Comparison of ENCODE assay signal across 1 cellular context in the genomic region with DNA sequence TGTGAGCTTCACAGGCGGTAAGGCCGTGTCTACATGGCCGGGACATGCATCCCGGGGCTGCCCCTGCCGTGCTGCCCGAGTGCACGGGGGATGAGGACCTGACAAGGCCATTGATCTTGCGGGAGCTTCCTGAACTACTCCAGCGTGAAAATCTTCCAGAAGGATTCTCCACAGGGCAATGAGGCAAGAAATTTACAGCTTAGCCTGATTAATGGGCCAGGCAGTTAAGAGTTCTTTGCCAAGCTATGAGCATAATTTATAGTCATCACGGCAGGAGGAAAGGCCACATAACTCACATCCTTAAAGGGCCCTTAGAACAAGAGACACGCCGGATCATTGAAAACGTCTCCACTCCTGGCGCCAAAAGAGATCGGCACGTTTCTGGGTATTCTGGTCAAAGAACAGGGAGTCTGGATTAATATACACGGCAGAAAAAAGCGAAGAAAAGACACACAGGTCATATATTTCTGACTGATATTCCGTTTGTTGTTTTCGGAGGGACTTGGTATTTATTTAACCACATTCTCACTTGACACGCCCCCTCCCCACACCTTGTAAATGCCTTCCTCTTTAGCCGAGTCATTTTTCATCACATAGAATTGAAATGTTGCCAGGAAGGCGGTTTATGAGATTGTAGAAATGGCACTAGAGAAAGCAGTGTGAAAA.
TF ChIP-seq lines count a peak whose summit lies in the region.

No MANE protein-coding gene starts in this region.

TF ChIP-seq in HEK293, 187 proteins besides CTCF, POLR2A, EP300 and RAD21 (continued from another document and continues in another):
- TF ChIP-seq, protein P1, sequence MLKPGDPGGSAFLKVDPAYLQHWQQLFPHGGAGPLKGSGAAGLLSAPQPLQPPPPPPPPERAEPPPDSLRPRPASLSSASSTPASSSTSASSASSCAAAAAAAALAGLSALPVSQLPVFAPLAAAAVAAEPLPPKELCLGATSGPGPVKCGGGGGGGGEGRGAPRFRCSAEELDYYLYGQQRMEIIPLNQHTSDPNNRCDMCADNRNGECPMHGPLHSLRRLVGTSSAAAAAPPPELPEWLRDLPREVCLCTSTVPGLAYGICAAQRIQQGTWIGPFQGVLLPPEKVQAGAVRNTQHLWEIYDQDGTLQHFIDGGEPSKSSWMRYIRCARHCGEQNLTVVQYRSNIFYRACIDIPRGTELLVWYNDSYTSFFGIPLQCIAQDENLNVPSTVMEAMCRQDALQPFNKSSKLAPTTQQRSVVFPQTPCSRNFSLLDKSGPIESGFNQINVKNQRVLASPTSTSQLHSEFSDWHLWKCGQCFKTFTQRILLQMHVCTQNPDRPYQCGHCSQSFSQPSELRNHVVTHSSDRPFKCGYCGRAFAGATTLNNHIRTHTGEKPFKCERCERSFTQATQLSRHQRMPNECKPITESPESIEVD (tag by site-specific recombination; IDR thresholded peaks at IDR 0.05): peak; percentile 97
- TF ChIP-seq MEIS1 (CRISPR knock-in tag; IDR thresholded peaks at IDR 0.05; ENCODE audit: borderline replicate concordance) (no peak), ZNF341 (tag by site-specific recombination; IDR thresholded peaks at IDR 0.05; ENCODE audit: low read depth) (peak; percentile 8; the same call in 1 of the 2 replicates), RBAK (tag by site-specific recombination; IDR thresholded peaks at IDR 0.05) (no peak), ZNF571 (tag by site-specific recombination; IDR thresholded peaks at IDR 0.05) (no peak), ZNF416 (tag by site-specific recombination; IDR thresholded peaks at IDR 0.05) (no peak), ZNF610 (tag by site-specific recombination; IDR thresholded peaks at IDR 0.05; ENCODE audit: borderline replicate concordance) (peak; percentile 86), ZSCAN23 (tag by site-specific recombination; IDR thresholded peaks at IDR 0.05) (peak; percentile 83; the same call in 1 of the 2 replicates), ZNF777 (tag by site-specific recombination; IDR thresholded peaks at IDR 0.05; ENCODE audit: borderline replicate concordance) (no peak), ZNF645 (tag by site-specific recombination; IDR thresholded peaks at IDR 0.05) (no peak), ZNF132 (tag by site-specific recombination; IDR thresholded peaks at IDR 0.05; ENCODE audit: borderline replicate concordance) (no peak), ELK4 (IDR thresholded peaks at IDR 0.05; ENCODE audit: borderline replicate concordance, low read depth, low read length) (no peak), ZNF184 (tag by site-specific recombination; IDR thresholded peaks at IDR 0.05) (0 out of 2 replicates have a peak, but pooled peaks have one; percentile 35), ZBTB8A (tag by site-specific recombination; IDR thresholded peaks at IDR 0.05) (peak; percentile 72), ZNF473 (tag by site-specific recombination; IDR thresholded peaks at IDR 0.05) (no peak), ZNF157 (tag by site-specific recombination; IDR thresholded peaks at IDR 0.05) (no peak), ZNF513 (tag by site-specific recombination; IDR thresholded peaks at IDR 0.05) (0 out of 2 replicates have a peak, but pooled peaks have one; percentile 52), ZNF16 (tag by site-specific recombination; IDR thresholded peaks at IDR 0.05; ENCODE audit: low read depth) (no peak), ZNF146 (tag by site-specific recombination; IDR thresholded peaks at IDR 0.05) (peak; percentile 51), KLF7 (tag by site-specific recombination; IDR thresholded peaks at IDR 0.05; ENCODE audit: borderline replicate concordance) (0 out of 2 replicates have a peak, but pooled peaks have one; percentile 55), ZNF449 (tag by site-specific recombination; IDR thresholded peaks at IDR 0.05) (no peak), SP2 (tag by site-specific recombination; IDR thresholded peaks at IDR 0.05) (peak; percentile 28; the same call in 1 of the 2 replicates), ZNF23 (tag by site-specific recombination; IDR thresholded peaks at IDR 0.05; ENCODE audit: borderline replicate concordance) (no peak), ZNF561 (tag by site-specific recombination; IDR thresholded peaks at IDR 0.05; ENCODE audit: borderline replicate concordance) (peak; percentile 88), PRDM2 (tag by site-specific recombination; IDR thresholded peaks at IDR 0.05; ENCODE audit: borderline replicate concordance) (no peak), ZNF324 (tag by site-specific recombination; IDR thresholded peaks at IDR 0.05) (peak; percentile 91; the same call in 1 of the 2 replicates), ZNF48 (tag by site-specific recombination; IDR thresholded peaks at IDR 0.05) (no peak), FEZF1 (tag by site-specific recombination; IDR thresholded peaks at IDR 0.05) (peak; percentile 99), ZNF549 (tag by site-specific recombination; IDR thresholded peaks at IDR 0.05) (no peak), ATF2 (tag by site-specific recombination; IDR thresholded peaks at IDR 0.05; ENCODE audit: low read depth) (peak; percentile 58; the same call in 1 of the 2 replicates), PRDM4 (tag by site-specific recombination; IDR thresholded peaks at IDR 0.05) (peak; percentile 86), ZNF274 (IDR thresholded peaks at IDR 0.05; ENCODE audit: low read length) (no peak), ZNF274 (tag by site-specific recombination; IDR thresholded peaks at IDR 0.05; ENCODE audit: borderline replicate concordance) (no peak), ZNF423 (tag by site-specific recombination; IDR thresholded peaks at IDR 0.05) (peak; percentile 55; the same call in 1 of the 2 replicates)
- TF ChIP-seq, protein P2, sequence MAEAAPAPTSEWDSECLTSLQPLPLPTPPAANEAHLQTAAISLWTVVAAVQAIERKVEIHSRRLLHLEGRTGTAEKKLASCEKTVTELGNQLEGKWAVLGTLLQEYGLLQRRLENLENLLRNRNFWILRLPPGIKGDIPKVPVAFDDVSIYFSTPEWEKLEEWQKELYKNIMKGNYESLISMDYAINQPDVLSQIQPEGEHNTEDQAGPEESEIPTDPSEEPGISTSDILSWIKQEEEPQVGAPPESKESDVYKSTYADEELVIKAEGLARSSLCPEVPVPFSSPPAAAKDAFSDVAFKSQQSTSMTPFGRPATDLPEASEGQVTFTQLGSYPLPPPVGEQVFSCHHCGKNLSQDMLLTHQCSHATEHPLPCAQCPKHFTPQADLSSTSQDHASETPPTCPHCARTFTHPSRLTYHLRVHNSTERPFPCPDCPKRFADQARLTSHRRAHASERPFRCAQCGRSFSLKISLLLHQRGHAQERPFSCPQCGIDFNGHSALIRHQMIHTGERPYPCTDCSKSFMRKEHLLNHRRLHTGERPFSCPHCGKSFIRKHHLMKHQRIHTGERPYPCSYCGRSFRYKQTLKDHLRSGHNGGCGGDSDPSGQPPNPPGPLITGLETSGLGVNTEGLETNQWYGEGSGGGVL (tag by site-specific recombination; IDR thresholded peaks at IDR 0.05): no peak
